8 cellular contexts compared by ENCODE assay signal in the genomic region with DNA sequence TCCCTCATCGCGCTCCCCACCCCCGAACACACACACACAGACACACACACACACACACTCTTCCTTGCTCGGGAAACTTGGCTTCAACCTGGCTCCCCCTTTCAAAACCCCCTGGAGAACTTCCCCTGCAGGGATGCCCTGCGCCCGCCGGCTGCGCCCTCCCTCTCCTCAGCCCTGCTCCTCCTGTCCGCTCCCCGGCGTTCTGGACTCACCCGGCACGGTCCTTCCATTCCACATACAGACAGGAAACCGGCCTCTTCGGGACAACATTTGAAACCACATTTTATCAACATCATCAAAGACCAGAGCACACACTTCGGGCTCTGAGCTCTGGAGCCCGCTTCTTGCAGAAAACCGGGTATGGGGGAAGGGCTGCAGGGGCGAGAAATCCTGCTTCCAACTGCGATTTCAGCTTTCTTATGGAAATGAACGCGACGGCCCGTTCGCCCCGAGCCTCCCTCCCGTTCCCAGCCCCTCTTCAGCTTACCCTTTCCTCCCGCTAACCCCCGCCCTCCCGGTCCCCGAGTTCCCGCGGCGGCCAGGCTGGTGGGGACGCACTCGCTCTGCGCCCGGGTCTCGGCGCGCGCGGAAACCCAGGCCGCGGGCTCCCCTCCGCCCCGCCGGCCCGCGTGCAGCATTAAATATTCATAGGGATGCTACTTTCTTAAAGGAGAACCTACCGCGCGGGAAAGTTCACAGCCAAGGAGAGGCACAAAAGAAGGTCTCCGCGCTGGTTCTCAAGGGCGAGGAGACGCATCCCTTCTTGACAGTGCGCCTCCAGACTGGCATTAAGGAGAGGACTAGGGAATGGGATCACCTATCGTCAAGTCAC. TPM values are rescaled to one million over a fixed set of nuclear protein-coding genes. Genes with fewer than 3 reads are reported as not detected.
DNase-seq lines count a peak whose midpoint lies in the region; ATAC-seq and TF ChIP-seq lines count a peak whose summit lies in the region.

No MANE protein-coding gene starts in this region.

- POLR2A ChIA-PET in activated CD4-positive, alpha-beta T cell treated with anti-CD3 and anti-CD28 coated beads, Interleukin-2, amount 10 ng/mL, durations not matched to agents 7 days and 5 days (lab: Charles Lee), result no interaction called here

- H3K4me3 Mint-ChIP-seq in activated CD4-positive, alpha-beta T cell treated with anti-CD3 and anti-CD28 coated beads, Interleukin-2, amount 10 ng/mL, durations not matched to agents 7 days and 5 days, result peak overlapping the region; percentile 63
- peak overlapping the region; percentile 45 for H3K4me3 Mint-ChIP-seq in activated naive CD8-positive, alpha-beta T cell treated with anti-CD3 and anti-CD28 coated beads, Interleukin-2, amount 50 U/mL, for 24 hours

- peaks cover 84% of the 10 kb centered on the region for H3K27me3 Mint-ChIP-seq in activated CD4-positive, alpha-beta T cell treated with anti-CD3 and anti-CD28 coated beads, Interleukin-2, amount 10 ng/mL, durations not matched to agents 7 days and 5 days
- H3K27me3 Mint-ChIP-seq in activated naive CD8-positive, alpha-beta T cell treated with anti-CD3 and anti-CD28 coated beads, Interleukin-2, amount 50 U/mL, for 24 hours, result peaks cover 71% of the 10 kb centered on the region

- H3K4me3 ChIP-seq in liver (ENCODE audit: low read depth in 1 of 3, low read length in 3 of 3) (peak overlapping the region in 2 of 3 donors; percentile 18 to 61), subcutaneous abdominal adipose tissue (ENCODE audit: low read depth in 1 of 5, low read length in 5 of 5) (peak overlapping the region in 4 of 5 donors; percentile 64 to 69 (median 66))

- H3K4me1 ChIP-seq in liver (ENCODE audit: control insufficient read depth in 4 of 4, insufficient read depth in 4 of 4, low read length in 3 of 4) (peaks cover 3 to 21% (median 13%) of the 10 kb centered on the region in 4 donors), subcutaneous abdominal adipose tissue (ENCODE audit: control insufficient read depth in 5 of 5, insufficient read depth in 5 of 5, low read length in 5 of 5) (peaks cover 0 to 20% (median 17%) of the 10 kb centered on the region in 5 donors)

- no peak overlapping the region for H3K27ac Mint-ChIP-seq in activated CD4-positive, alpha-beta T cell treated with anti-CD3 and anti-CD28 coated beads, Interleukin-2, amount 10 ng/mL, durations not matched to agents 7 days and 5 days
- H3K27ac Mint-ChIP-seq in activated naive CD8-positive, alpha-beta T cell treated with anti-CD3 and anti-CD28 coated beads, Interleukin-2, amount 50 U/mL, for 24 hours, result no peak overlapping the region

- H3K27me3 ChIP-seq in liver (ENCODE audit: control insufficient read depth in 4 of 4, insufficient read depth in 4 of 4, low read length in 3 of 4) (peaks cover 4 to 16% (median 6%) of the 10 kb centered on the region in 4 donors), subcutaneous abdominal adipose tissue (ENCODE audit: control insufficient read depth in 5 of 5, insufficient read depth in 4 of 5, low read length in 5 of 5) (peaks cover 25 to 65% (median 55%) of the 10 kb centered on the region in 5 donors)

- H3K9me3 ChIP-seq in liver (ENCODE audit: control insufficient read depth in 4 of 4, low read length in 3 of 4) (no peaks in the 10 kb centered on the region), subcutaneous abdominal adipose tissue (ENCODE audit: control insufficient read depth in 5 of 5, low read length in 5 of 5) (no peaks in the 10 kb centered on the region)

- no peak overlapping the region for H3K27ac ChIP-seq in liver (ENCODE audit: low read depth in 1 of 2, low read length in 2 of 2)
- H3K27ac ChIP-seq in subcutaneous abdominal adipose tissue (ENCODE audit: low read depth, low read length), result no peak overlapping the region

- H3K4me1 Mint-ChIP-seq in activated CD4-positive, alpha-beta T cell treated with anti-CD3 and anti-CD28 coated beads, Interleukin-2, amount 10 ng/mL, durations not matched to agents 7 days and 5 days, result peaks cover 17% of the 10 kb centered on the region
- peaks cover 13% of the 10 kb centered on the region for H3K4me1 Mint-ChIP-seq in activated naive CD8-positive, alpha-beta T cell treated with anti-CD3 and anti-CD28 coated beads, Interleukin-2, amount 50 U/mL, for 24 hours

- no peak for ATAC-seq in activated naive CD8-positive, alpha-beta T cell treated with anti-CD3 and anti-CD28 coated beads, Interleukin-2, amount 50 U/mL, for 24 hours
- no peak for ATAC-seq in HG03520 (IDR thresholded peaks at IDR 0.05; ENCODE audit: unreplicated experiment)

- H3K9me3 Mint-ChIP-seq in activated CD4-positive, alpha-beta T cell treated with anti-CD3 and anti-CD28 coated beads, Interleukin-2, amount 10 ng/mL, durations not matched to agents 7 days and 5 days, result no peaks in the 10 kb centered on the region
- H3K9me3 Mint-ChIP-seq in activated naive CD8-positive, alpha-beta T cell treated with anti-CD3 and anti-CD28 coated beads, Interleukin-2, amount 50 U/mL, for 24 hours, result no peaks in the 10 kb centered on the region

- 2% methylated on average over 59 of the region's 59 CpGs for WGBS in liver

- no peak for TF ChIP-seq RAD21 in liver (IDR thresholded peaks at IDR 0.05)

- no peaks in the 10 kb centered on the region for H3K36me3 Mint-ChIP-seq in activated CD4-positive, alpha-beta T cell treated with anti-CD3 and anti-CD28 coated beads, Interleukin-2, amount 10 ng/mL, durations not matched to agents 7 days and 5 days (ENCODE audit: low read depth)
- no peaks in the 10 kb centered on the region for H3K36me3 Mint-ChIP-seq in activated naive CD8-positive, alpha-beta T cell treated with anti-CD3 and anti-CD28 coated beads, Interleukin-2, amount 50 U/mL, for 24 hours (ENCODE audit: low read depth)

- TF ChIP-seq CTCF in liver (IDR thresholded peaks at IDR 0.05; ENCODE audit: low read depth, low read length, missing input control), result no peak

- CTCF ChIA-PET in activated CD4-positive, alpha-beta T cell treated with anti-CD3 and anti-CD28 coated beads, Interleukin-2, amount 10 ng/mL, durations not matched to agents 7 days and 5 days (lab: Charles Lee), result interaction anchor here (0.8 kb wide), 1 partner anchor 21 kb away, joined by 3 read pairs; no protein-coding TSS in a partner anchor

- H3K9ac ChIP-seq in liver (ENCODE audit: low read depth in 1 of 2, low read length in 2 of 2), result no peak overlapping the region
- no peak overlapping the region for H3K9ac ChIP-seq in subcutaneous abdominal adipose tissue (ENCODE audit: low read length in 5 of 5)

- H3K36me3 ChIP-seq in liver (ENCODE audit: control insufficient read depth in 4 of 4, insufficient read depth in 3 of 4, low read depth in 1 of 4, low read length in 3 of 4) (no peaks in the 10 kb centered on the region), subcutaneous abdominal adipose tissue (ENCODE audit: control insufficient read depth in 5 of 5, insufficient read depth in 5 of 5, low read length in 5 of 5) (no peaks in the 10 kb centered on the region)

- no peak for DNase-seq in activated CD4-positive, alpha-beta T cell treated with anti-CD3 and anti-CD28 coated beads, Interleukin-2, amount 10 ng/mL, durations not matched to agents 7 days and 5 days
- no peak for DNase-seq in activated CD4-positive, alpha-beta T cell treated with anti-CD3 and anti-CD28 coated beads for 4 hours
- no peak for DNase-seq in activated naive CD8-positive, alpha-beta T cell treated with anti-CD3 and anti-CD28 coated beads, Interleukin-2, amount 50 U/mL, for 24 hours
- DNase-seq in GDM1 (lab: John Stamatoyannopoulos, UW) (no peak), DMS79 treated with DMSO at 0.1 percent for 48 hours (lab: John Stamatoyannopoulos, UW) (no peak)

TF ChIP-seq in liver, 16 proteins besides CTCF, POLR2A, EP300 and RAD21 (continues in another document):
- TF ChIP-seq FOXA1 (IDR thresholded peaks at IDR 0.05), result no peak
- TF ChIP-seq NR2F2 (IDR thresholded peaks at IDR 0.05), result no peak
- no peak for TF ChIP-seq FOXA2 (IDR thresholded peaks at IDR 0.05)
- TF ChIP-seq, protein P1, sequence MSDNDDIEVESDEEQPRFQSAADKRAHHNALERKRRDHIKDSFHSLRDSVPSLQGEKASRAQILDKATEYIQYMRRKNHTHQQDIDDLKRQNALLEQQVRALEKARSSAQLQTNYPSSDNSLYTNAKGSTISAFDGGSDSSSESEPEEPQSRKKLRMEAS (IDR thresholded peaks at IDR 0.05), result no peak
- no peak for TF ChIP-seq EGR1 (IDR thresholded peaks at IDR 0.05; ENCODE audit: low read depth in 2 of 2)
- TF ChIP-seq GABPA (IDR thresholded peaks at IDR 0.05 in 1 of 2, conservative IDR thresholded peaks at IDR 0.05 in 1 of 2), result no peak
- TF ChIP-seq ZBTB33 (IDR thresholded peaks at IDR 0.05), result no peak
- TF ChIP-seq HNF4A (conservative IDR thresholded peaks at IDR 0.05), result no peak
- no peak for TF ChIP-seq RXRA (IDR thresholded peaks at IDR 0.05)
- no peak for TF ChIP-seq SP1 (IDR thresholded peaks at IDR 0.05)
- no peak for TF ChIP-seq ATF3 (IDR thresholded peaks at IDR 0.05)
- TF ChIP-seq JUND (IDR thresholded peaks at IDR 0.05), result no peak
- no peak for TF ChIP-seq HNF4G (IDR thresholded peaks at IDR 0.05)
- TF ChIP-seq TAF1 (conservative IDR thresholded peaks at IDR 0.05), result no peak
- no peak for TF ChIP-seq YY1 (IDR thresholded peaks at IDR 0.05)

RNA-seq across cellular contexts. Expression of gene POU3F3, which starts 18.3 kb away (rescaled TPM):
- not detected for total RNA-seq in activated CD4-positive, alpha-beta T cell treated with anti-CD3 and anti-CD28 coated beads, Interleukin-2, amount 10 ng/mL, durations not matched to agents 7 days and 5 days
- total RNA-seq in liver, result not detected
- polyA plus RNA-seq in liver, result not detected
